12 cellular contexts compared by ENCODE assay signal in the genomic region with DNA sequence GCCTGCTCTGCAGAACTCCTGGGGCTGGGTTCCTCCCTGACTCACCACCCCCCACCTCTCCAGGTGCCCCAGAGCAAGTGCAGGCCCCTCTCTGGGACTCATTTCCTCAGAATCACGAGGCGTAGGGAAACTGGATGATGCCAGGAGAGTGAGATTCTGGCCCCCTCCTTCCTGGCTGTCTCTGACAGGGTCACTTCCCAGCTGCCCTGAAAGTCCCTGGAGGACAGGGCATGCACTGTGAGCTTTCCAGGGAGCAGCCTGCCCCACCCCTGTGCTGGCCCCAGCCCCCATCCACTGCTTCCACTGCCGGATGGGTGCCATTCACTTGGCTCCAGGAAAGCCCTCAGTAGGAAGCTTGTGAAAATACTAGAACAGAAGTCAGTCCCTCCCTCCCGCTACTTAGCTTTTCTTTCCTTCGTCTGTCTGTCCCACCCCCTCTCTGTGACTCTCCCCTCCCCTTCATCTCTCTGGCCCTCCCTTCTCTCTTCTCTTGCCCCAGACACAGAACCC. TPM values are rescaled to one million over a fixed set of nuclear protein-coding genes. Genes with fewer than 3 reads are reported as not detected.
DNase-seq lines count a peak whose midpoint lies in the region; ATAC-seq and TF ChIP-seq lines count a peak whose summit lies in the region.
"Had no signal": no experiment of that assay in that cellular context is flagged by ENCODE, and none has a peak within 500 bp of the region (broad histone marks: within the 10 kb centered on the region; RNA-seq: fewer than 3 reads in every experiment).

No MANE protein-coding gene starts in this region.

- DNase-seq in Caki2 (ENCODE audit: low read depth) (peak; percentile 38), glutamatergic neuron (peak; percentile 54), osteocyte (ENCODE audit: extremely low spot score, unreplicated experiment) (no peak), RKO (ENCODE audit: low spot score) (no peak), natural killer cell (no peak)
- no peak for DNase-seq in activated CD4-positive, alpha-beta memory T cell treated with anti-CD3 and anti-CD28 coated beads for 36 hours
- DNase-seq in stimulated activated naive CD4-positive, alpha-beta T cell treated with Interleukin-2 at 50 U/mL for 16 hours (lab: John Stamatoyannopoulos, UW), result no peak
- DNase-seq: HCEC 1CT; NCI-H446; stimulated activated CD4-positive, alpha-beta T cell treated with anti-CD3 and anti-CD28 coated beads, Interleukin-2, amount 100 ng/mL, for 24 hours had no signal

- peak overlapping the region; percentile 51 for H3K27ac Mint-ChIP-seq in activated CD4-positive, alpha-beta memory T cell treated with anti-CD3 and anti-CD28 coated beads for 36 hours
- H3K27ac Mint-ChIP-seq in glutamatergic neuron (ENCODE audit: unreplicated experiment) (peak overlapping the region; percentile 90), osteocyte (ENCODE audit: unreplicated experiment) (peak overlapping the region; percentile 72), natural killer cell (peak overlapping the region in 1 of 2 donors; percentile 91)
- H3K27ac Mint-ChIP-seq: memory B cell had no signal

- H3K4me1 Mint-ChIP-seq in activated CD4-positive, alpha-beta memory T cell treated with anti-CD3 and anti-CD28 coated beads for 36 hours (ENCODE audit: low read depth), result peaks cover 17% of the 10 kb centered on the region
- H3K4me1 Mint-ChIP-seq in glutamatergic neuron (ENCODE audit: low read depth, unreplicated experiment) (peaks cover 20% of the 10 kb centered on the region), osteocyte (ENCODE audit: unreplicated experiment) (peaks cover 24% of the 10 kb centered on the region), natural killer cell (peaks cover 7 to 19% of the 10 kb centered on the region in 2 donors)

- peaks cover 15% of the 10 kb centered on the region for H3K36me3 Mint-ChIP-seq in activated CD4-positive, alpha-beta memory T cell treated with anti-CD3 and anti-CD28 coated beads for 36 hours
- peaks cover 8% of the 10 kb centered on the region for H3K36me3 Mint-ChIP-seq in glutamatergic neuron (ENCODE audit: unreplicated experiment)
- peaks cover 18% of the 10 kb centered on the region for H3K36me3 Mint-ChIP-seq in osteocyte (ENCODE audit: unreplicated experiment)
- no peaks in the 10 kb centered on the region for H3K36me3 Mint-ChIP-seq in natural killer cell

- intact Hi-C loops in activated CD4-positive, alpha-beta memory T cell treated with anti-CD3 and anti-CD28 coated beads for 36 hours (cut with micrococcal nuclease), result loop anchor here (5.0 kb wide), 3 partner anchors 184 to 409 kb away; a partner anchor contains a TSS
- intact Hi-C loops in natural killer cell (cut with micrococcal nuclease), result loop anchor here (5.0 kb wide), 2 partner anchors 101 to 449 kb away; a partner anchor contains a TSS

- in situ Hi-C loops in Caki2 (cut with HindIII; ENCODE audit: low pct_unique_long_range_greater_than_20kb, low sequenced_read_pairs), result no loop called here

- POLR2A ChIA-PET in activated CD4-positive, alpha-beta memory T cell treated with anti-CD3 and anti-CD28 coated beads for 36 hours (lab: Charles Lee), result interaction anchor here (1.3 kb wide), 1 partner anchor 101 kb away, joined by 6 read pairs; no protein-coding TSS in a partner anchor

- CTCF ChIA-PET in activated CD4-positive, alpha-beta memory T cell treated with anti-CD3 and anti-CD28 coated beads for 36 hours (lab: Charles Lee), result interaction anchor here (0.6 to 4.1 kb wide), 9 partner anchors 8 to 176 kb away, joined by 3 to 50 read pairs (median 5); no protein-coding TSS in a partner anchor

- no peaks in the 10 kb centered on the region for H3K27me3 Mint-ChIP-seq in activated CD4-positive, alpha-beta memory T cell treated with anti-CD3 and anti-CD28 coated beads for 36 hours
- H3K27me3 Mint-ChIP-seq in glutamatergic neuron (ENCODE audit: unreplicated experiment) (peaks cover 5% of the 10 kb centered on the region), osteocyte (ENCODE audit: unreplicated experiment) (no peaks in the 10 kb centered on the region), natural killer cell (ENCODE audit: low read depth in 2 of 2) (no peaks in the 10 kb centered on the region)
- H3K27me3 Mint-ChIP-seq: memory B cell had no signal

- H3K9me3 Mint-ChIP-seq in activated CD4-positive, alpha-beta memory T cell treated with anti-CD3 and anti-CD28 coated beads for 36 hours, result no peaks in the 10 kb centered on the region
- H3K9me3 Mint-ChIP-seq in glutamatergic neuron (ENCODE audit: unreplicated experiment) (peaks cover 14% of the 10 kb centered on the region), osteocyte (ENCODE audit: unreplicated experiment) (no peaks in the 10 kb centered on the region), natural killer cell (no peaks in the 10 kb centered on the region)
- H3K9me3 Mint-ChIP-seq: memory B cell had no signal

- ATAC-seq in GM21825 (IDR thresholded peaks at IDR 0.05; ENCODE audit: unreplicated experiment), result no peak
- no peak for ATAC-seq in natural killer cell

- no peak overlapping the region for H3K4me3 Mint-ChIP-seq in activated CD4-positive, alpha-beta memory T cell treated with anti-CD3 and anti-CD28 coated beads for 36 hours
- H3K4me3 Mint-ChIP-seq in glutamatergic neuron (ENCODE audit: unreplicated experiment), result no peak overlapping the region
- H3K4me3 Mint-ChIP-seq in osteocyte (ENCODE audit: unreplicated experiment), result no peak overlapping the region
- no peak overlapping the region for H3K4me3 Mint-ChIP-seq in natural killer cell
- H3K4me3 Mint-ChIP-seq: memory B cell had no signal

- no peak for TF ChIP-seq CTCF in glutamatergic neuron (IDR thresholded peaks at IDR 0.05; ENCODE audit: partially characterized antibody, unreplicated experiment)
- no peak for TF ChIP-seq CTCF in osteocyte (IDR thresholded peaks at IDR 0.05)
- no peak for TF ChIP-seq CTCF in natural killer cell (IDR thresholded peaks at IDR 0.05)

RNA-seq across cellular contexts. Expression of a gene that starts 10.4 kb away (rescaled TPM):
- not detected in 2 replicates for total RNA-seq in Caki2 (2014; rRNA removed; shearing (Covaris generic); ENCODE audit: low replicate concordance)
- total RNA-seq in activated CD4-positive, alpha-beta memory T cell treated with anti-CD3 and anti-CD28 coated beads for 36 hours, result not detected
- total RNA-seq in glutamatergic neuron (ENCODE audit: unreplicated experiment), result not detected
- total RNA-seq in osteocyte, result not detected in 2 replicates
- total RNA-seq in natural killer cell, result not detected

RNA-seq across cellular contexts. Expression of a gene that starts 44.9 kb away (rescaled TPM):
- total RNA-seq in Caki2 (2014; rRNA removed; shearing (Covaris generic); ENCODE audit: low replicate concordance), result 29.9 and 51.0 TPM in 2 replicates
- 1 to 10 TPM; 2.5 to 3.1 TPM for total RNA-seq in activated CD4-positive, alpha-beta memory T cell treated with anti-CD3 and anti-CD28 coated beads for 36 hours
- 49.8 TPM for total RNA-seq in glutamatergic neuron (ENCODE audit: unreplicated experiment)
- total RNA-seq in osteocyte, result 0.94 TPM in 1 of 2 replicates, not detected in the other
- total RNA-seq in natural killer cell, result 1 to 10 TPM; 1.3 to 3.9 (median 2.1) TPM

Comparison
In these comparisons a context has a peak if more than half of its experiments do, and no peak if none do; other contexts are left out.
1. DNase-seq: peak in Caki2 (single experiment) and glutamatergic neuron (single experiment); none in activated CD4-positive, alpha-beta memory T cell treated with anti-CD3 and anti-CD28 coated beads for 36 hours (single experiment), osteocyte (single experiment), stimulated activated naive CD4-positive, alpha-beta T cell treated with Interleukin-2 at 50 U/mL for 16 hours (single experiment), RKO (single experiment) and natural killer cell (single experiment).